In genomic region chr11:44731685-44732411, GRCh38 we compare ENCODE assay signal across 2 cellular contexts.
TF ChIP-seq lines count a peak whose summit lies in the region.

No MANE protein-coding gene starts in this region.

TF ChIP-seq in SK-N-SH treated with all-trans-retinoic acid at 6 μM for 48 hours, 23 proteins besides CTCF, POLR2A, EP300 and RAD21 (continued from another document):
- TF ChIP-seq, protein P1, sequence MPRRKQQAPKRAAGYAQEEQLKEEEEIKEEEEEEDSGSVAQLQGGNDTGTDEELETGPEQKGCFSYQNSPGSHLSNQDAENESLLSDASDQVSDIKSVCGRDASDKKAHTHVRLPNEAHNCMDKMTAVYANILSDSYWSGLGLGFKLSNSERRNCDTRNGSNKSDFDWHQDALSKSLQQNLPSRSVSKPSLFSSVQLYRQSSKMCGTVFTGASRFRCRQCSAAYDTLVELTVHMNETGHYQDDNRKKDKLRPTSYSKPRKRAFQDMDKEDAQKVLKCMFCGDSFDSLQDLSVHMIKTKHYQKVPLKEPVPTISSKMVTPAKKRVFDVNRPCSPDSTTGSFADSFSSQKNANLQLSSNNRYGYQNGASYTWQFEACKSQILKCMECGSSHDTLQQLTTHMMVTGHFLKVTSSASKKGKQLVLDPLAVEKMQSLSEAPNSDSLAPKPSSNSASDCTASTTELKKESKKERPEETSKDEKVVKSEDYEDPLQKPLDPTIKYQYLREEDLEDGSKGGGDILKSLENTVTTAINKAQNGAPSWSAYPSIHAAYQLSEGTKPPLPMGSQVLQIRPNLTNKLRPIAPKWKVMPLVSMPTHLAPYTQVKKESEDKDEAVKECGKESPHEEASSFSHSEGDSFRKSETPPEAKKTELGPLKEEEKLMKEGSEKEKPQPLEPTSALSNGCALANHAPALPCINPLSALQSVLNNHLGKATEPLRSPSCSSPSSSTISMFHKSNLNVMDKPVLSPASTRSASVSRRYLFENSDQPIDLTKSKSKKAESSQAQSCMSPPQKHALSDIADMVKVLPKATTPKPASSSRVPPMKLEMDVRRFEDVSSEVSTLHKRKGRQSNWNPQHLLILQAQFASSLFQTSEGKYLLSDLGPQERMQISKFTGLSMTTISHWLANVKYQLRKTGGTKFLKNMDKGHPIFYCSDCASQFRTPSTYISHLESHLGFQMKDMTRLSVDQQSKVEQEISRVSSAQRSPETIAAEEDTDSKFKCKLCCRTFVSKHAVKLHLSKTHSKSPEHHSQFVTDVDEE (CRISPR knock-in tag; IDR thresholded peaks at IDR 0.05), result peak; percentile 70
- TF ChIP-seq TCF4 (CRISPR knock-in tag; IDR thresholded peaks at IDR 0.05; ENCODE audit: borderline replicate concordance) (peak; percentile 78), BACH2 (CRISPR knock-in tag; IDR thresholded peaks at IDR 0.05; ENCODE audit: borderline replicate concordance) (no peak), RARB (CRISPR knock-in tag; IDR thresholded peaks at IDR 0.05) (no peak), POU6F1 (CRISPR knock-in tag; IDR thresholded peaks at IDR 0.05; ENCODE audit: borderline replicate concordance, low read depth) (no peak), ZFP3 (CRISPR knock-in tag; IDR thresholded peaks at IDR 0.05) (no peak), ARNTL (CRISPR knock-in tag; IDR thresholded peaks at IDR 0.05; ENCODE audit: borderline replicate concordance, low read depth) (no peak), CSDC2 (CRISPR knock-in tag; IDR thresholded peaks at IDR 0.05) (no peak), ESRRG (CRISPR knock-in tag; IDR thresholded peaks at IDR 0.05) (0 out of 2 replicates have a peak, but pooled peaks have one; percentile 5), ZC3H10 (CRISPR knock-in tag; IDR thresholded peaks at IDR 0.05) (no peak), ZNF565 (CRISPR knock-in tag; conservative IDR thresholded peaks at IDR 0.05; ENCODE audit: low read depth) (no peak), GLIS3 (CRISPR knock-in tag; IDR thresholded peaks at IDR 0.05) (0 out of 2 replicates have a peak, but pooled peaks have one; percentile 37), PPARA (CRISPR knock-in tag; IDR thresholded peaks at IDR 0.05; ENCODE audit: borderline replicate concordance) (no peak), ZFP30 (CRISPR knock-in tag; IDR thresholded peaks at IDR 0.05) (no peak), TOX (CRISPR knock-in tag; IDR thresholded peaks at IDR 0.05; ENCODE audit: borderline replicate concordance) (no peak), OSR1 (CRISPR knock-in tag; IDR thresholded peaks at IDR 0.05) (no peak), CREB5 (CRISPR knock-in tag; IDR thresholded peaks at IDR 0.05; ENCODE audit: low read depth) (no peak; the same call in 1 of the 2 replicates), ZNF70 (CRISPR knock-in tag; IDR thresholded peaks at IDR 0.05) (no peak; the same call in 1 of the 2 replicates), CSRNP3 (CRISPR knock-in tag; IDR thresholded peaks at IDR 0.05) (no peak), ISL1 (CRISPR knock-in tag; IDR thresholded peaks at IDR 0.05) (no peak), SNAI2 (CRISPR knock-in tag; IDR thresholded peaks at IDR 0.05) (0 out of 2 replicates have a peak, but pooled peaks have one; percentile 28), ZNF8 (CRISPR knock-in tag; IDR thresholded peaks at IDR 0.05) (no peak)

TF ChIP-seq in HepG2, 621 proteins besides CTCF, POLR2A, EP300 and RAD21 (continued from another document):
- TF ChIP-seq, protein P2, sequence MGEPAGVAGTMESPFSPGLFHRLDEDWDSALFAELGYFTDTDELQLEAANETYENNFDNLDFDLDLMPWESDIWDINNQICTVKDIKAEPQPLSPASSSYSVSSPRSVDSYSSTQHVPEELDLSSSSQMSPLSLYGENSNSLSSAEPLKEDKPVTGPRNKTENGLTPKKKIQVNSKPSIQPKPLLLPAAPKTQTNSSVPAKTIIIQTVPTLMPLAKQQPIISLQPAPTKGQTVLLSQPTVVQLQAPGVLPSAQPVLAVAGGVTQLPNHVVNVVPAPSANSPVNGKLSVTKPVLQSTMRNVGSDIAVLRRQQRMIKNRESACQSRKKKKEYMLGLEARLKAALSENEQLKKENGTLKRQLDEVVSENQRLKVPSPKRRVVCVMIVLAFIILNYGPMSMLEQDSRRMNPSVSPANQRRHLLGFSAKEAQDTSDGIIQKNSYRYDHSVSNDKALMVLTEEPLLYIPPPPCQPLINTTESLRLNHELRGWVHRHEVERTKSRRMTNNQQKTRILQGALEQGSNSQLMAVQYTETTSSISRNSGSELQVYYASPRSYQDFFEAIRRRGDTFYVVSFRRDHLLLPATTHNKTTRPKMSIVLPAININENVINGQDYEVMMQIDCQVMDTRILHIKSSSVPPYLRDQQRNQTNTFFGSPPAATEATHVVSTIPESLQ (CRISPR knock-in tag; conservative IDR thresholded peaks at IDR 0.05), result no peak
- TF ChIP-seq NFYC (CRISPR knock-in tag; IDR thresholded peaks at IDR 0.05) (no peak), SIX4 (CRISPR knock-in tag; IDR thresholded peaks at IDR 0.05) (no peak), PITX1 (CRISPR knock-in tag; IDR thresholded peaks at IDR 0.05) (no peak), GPBP1L1 (CRISPR knock-in tag; IDR thresholded peaks at IDR 0.05) (no peak), CBX2 (IDR thresholded peaks at IDR 0.05; ENCODE audit: low read depth, low read length) (no peak), CBX2 (CRISPR knock-in tag; IDR thresholded peaks at IDR 0.05; ENCODE audit: low read depth) (no peak), ZNF547 (CRISPR knock-in tag; IDR thresholded peaks at IDR 0.05) (no peak), CBFB (CRISPR knock-in tag; IDR thresholded peaks at IDR 0.05) (no peak), ZNF724P (CRISPR knock-in tag; IDR thresholded peaks at IDR 0.05; ENCODE audit: borderline replicate concordance) (no peak), PPARG (CRISPR knock-in tag; conservative IDR thresholded peaks at IDR 0.05) (no peak), ZBTB38 (CRISPR knock-in tag; IDR thresholded peaks at IDR 0.05) (no peak), ZNF776 (CRISPR knock-in tag; IDR thresholded peaks at IDR 0.05) (no peak)
- TF ChIP-seq, protein P3, sequence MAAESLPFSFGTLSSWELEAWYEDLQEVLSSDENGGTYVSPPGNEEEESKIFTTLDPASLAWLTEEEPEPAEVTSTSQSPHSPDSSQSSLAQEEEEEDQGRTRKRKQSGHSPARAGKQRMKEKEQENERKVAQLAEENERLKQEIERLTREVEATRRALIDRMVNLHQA (CRISPR knock-in tag; IDR thresholded peaks at IDR 0.05), result no peak
- TF ChIP-seq, protein P4, sequence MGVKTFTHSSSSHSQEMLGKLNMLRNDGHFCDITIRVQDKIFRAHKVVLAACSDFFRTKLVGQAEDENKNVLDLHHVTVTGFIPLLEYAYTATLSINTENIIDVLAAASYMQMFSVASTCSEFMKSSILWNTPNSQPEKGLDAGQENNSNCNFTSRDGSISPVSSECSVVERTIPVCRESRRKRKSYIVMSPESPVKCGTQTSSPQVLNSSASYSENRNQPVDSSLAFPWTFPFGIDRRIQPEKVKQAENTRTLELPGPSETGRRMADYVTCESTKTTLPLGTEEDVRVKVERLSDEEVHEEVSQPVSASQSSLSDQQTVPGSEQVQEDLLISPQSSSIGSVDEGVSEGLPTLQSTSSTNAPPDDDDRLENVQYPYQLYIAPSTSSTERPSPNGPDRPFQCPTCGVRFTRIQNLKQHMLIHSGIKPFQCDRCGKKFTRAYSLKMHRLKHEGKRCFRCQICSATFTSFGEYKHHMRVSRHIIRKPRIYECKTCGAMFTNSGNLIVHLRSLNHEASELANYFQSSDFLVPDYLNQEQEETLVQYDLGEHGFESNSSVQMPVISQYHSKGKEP (CRISPR knock-in tag; IDR thresholded peaks at IDR 0.05), result no peak
- TF ChIP-seq, protein P5, sequence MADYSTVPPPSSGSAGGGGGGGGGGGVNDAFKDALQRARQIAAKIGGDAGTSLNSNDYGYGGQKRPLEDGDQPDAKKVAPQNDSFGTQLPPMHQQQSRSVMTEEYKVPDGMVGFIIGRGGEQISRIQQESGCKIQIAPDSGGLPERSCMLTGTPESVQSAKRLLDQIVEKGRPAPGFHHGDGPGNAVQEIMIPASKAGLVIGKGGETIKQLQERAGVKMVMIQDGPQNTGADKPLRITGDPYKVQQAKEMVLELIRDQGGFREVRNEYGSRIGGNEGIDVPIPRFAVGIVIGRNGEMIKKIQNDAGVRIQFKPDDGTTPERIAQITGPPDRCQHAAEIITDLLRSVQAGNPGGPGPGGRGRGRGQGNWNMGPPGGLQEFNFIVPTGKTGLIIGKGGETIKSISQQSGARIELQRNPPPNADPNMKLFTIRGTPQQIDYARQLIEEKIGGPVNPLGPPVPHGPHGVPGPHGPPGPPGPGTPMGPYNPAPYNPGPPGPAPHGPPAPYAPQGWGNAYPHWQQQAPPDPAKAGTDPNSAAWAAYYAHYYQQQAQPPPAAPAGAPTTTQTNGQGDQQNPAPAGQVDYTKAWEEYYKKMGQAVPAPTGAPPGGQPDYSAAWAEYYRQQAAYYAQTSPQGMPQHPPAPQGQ (CRISPR knock-in tag; IDR thresholded peaks at IDR 0.05; ENCODE audit: borderline replicate concordance), result no peak
TF ChIP-seq in HepG2: peak in this region for 0.
